33 cellular contexts compared by ENCODE assay signal in the genomic region with DNA sequence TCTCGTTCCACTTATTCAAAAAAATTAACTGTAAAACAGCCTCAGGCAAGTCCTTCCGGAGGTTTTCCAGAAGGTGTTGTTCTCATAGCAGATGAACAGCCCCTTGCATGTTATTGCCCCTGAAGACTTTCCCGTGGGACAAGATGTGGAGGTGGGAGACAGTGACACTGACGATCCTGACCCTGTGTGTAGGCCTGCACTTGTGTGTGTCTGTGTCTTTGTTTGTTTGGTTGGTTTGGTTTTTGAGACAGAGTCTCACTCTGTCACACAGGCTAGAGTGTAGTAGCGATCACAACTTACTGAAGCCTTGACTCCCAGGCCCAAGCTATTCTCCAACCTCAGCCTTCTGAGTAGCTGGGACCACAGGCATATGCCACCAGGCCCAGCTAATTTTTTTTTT. TPM values are rescaled to one million over a fixed set of nuclear protein-coding genes. Genes with fewer than 3 reads are reported as not detected.
"Had no signal": no experiment of that assay in that cellular context is flagged by ENCODE, and none has a peak within 500 bp of the region (broad histone marks: within the 10 kb centered on the region; RNA-seq: fewer than 3 reads in every experiment).

No MANE protein-coding gene starts in this region.

- H3K36me3 Mint-ChIP-seq: activated CD8-positive, alpha-beta memory T cell treated with anti-CD3 and anti-CD28 coated beads, Interleukin-2, amount 10 ng/mL, durations not matched to agents 7 days and 5 days; activated naive CD4-positive, alpha-beta T cell treated with anti-CD3 and anti-CD28 coated beads, Interleukin-2, amount 50 U/mL, for 72 hours had no signal

- H3K27me3 ChIP-seq: adrenal gland, brain microvascular endothelial cell had no signal

- H3K9me3 ChIP-seq: adrenal gland, SJCRH30 had no signal

- H3K4me1 Mint-ChIP-seq: activated CD4-positive, alpha-beta memory T cell treated with anti-CD3 and anti-CD28 coated beads, Interleukin-2, amount 10 ng/mL, durations not matched to agents 7 days and 5 days; activated CD8-positive, alpha-beta memory T cell treated with anti-CD3 and anti-CD28 coated beads, Interleukin-2, amount 10 ng/mL, durations not matched to agents 7 days and 5 days had no signal

- H3K4me3 Mint-ChIP-seq: activated CD4-positive, alpha-beta memory T cell treated with anti-CD3 and anti-CD28 coated beads, Interleukin-2, amount 10 ng/mL, durations not matched to agents 7 days and 5 days; activated CD8-positive, alpha-beta memory T cell treated with anti-CD3 and anti-CD28 coated beads, Interleukin-2, amount 10 ng/mL, durations not matched to agents 7 days and 5 days; activated naive CD4-positive, alpha-beta T cell treated with anti-CD3 and anti-CD28 coated beads for 36 hours; activated T-cell treated with anti-CD3 and anti-CD28 coated beads, Interleukin-2, amount 50 U/mL, for 24 hours; central memory CD8-positive, alpha-beta T cell had no signal

- H3K27ac Mint-ChIP-seq: activated CD4-positive, alpha-beta memory T cell treated with anti-CD3 and anti-CD28 coated beads, Interleukin-2, amount 10 ng/mL, durations not matched to agents 7 days and 5 days; activated CD8-positive, alpha-beta memory T cell treated with anti-CD3 and anti-CD28 coated beads, Interleukin-2, amount 10 ng/mL, durations not matched to agents 7 days and 5 days; activated naive CD4-positive, alpha-beta T cell treated with anti-CD3 and anti-CD28 coated beads for 36 hours; activated naive CD4-positive, alpha-beta T cell treated with anti-CD3 and anti-CD28 coated beads, Interleukin-2, amount 50 U/mL, for 72 hours; activated T-cell treated with anti-CD3 and anti-CD28 coated beads, Interleukin-2, amount 50 U/mL, for 24 hours had no signal

- DNase-seq: activated CD4-positive, alpha-beta memory T cell treated with anti-CD3 and anti-CD28 coated beads, Interleukin-2, amount 10 ng/mL, durations not matched to agents 7 days and 5 days; activated CD4-positive, alpha-beta T cell treated with anti-CD3 and anti-CD28 coated beads for 1 hour; activated CD4-positive, alpha-beta T cell treated with anti-CD3 and anti-CD28 coated beads for 48 hours; activated CD4-positive, CD25-positive, alpha-beta regulatory T cell; activated CD8-positive, alpha-beta memory T cell treated with anti-CD3 and anti-CD28 coated beads for 24 hours; activated CD8-positive, alpha-beta memory T cell treated with anti-CD3 and anti-CD28 coated beads, Interleukin-2, amount 10 ng/mL, durations not matched to agents 7 days and 5 days; activated gamma-delta T cell treated with Interleukin-2 at 50 U/mL for 16 hours; activated naive CD4-positive, alpha-beta T cell treated with anti-CD3 and anti-CD28 coated beads for 36 hours; activated T-cell treated with anti-CD3 and anti-CD28 coated beads, Interleukin-2, amount 50 U/mL, for 24 hours; brain microvascular endothelial cell; Kasumi-1; KG1; MM.1S; MV-4-11; NCI-H1092; NCI-H1436 treated with DMSO at 0.1 percent for 48 hours; NCI-H1694 treated with DMSO at 0.1 percent for 48 hours; NCI-H2029; NCI-H345; NCI-H524 treated with DMSO at 0.1 percent for 48 hours; SHP77; SJCRH30; T1000; WERI-Rb-1 had no signal

- ATAC-seq: activated CD8-positive, alpha-beta memory T cell treated with anti-CD3 and anti-CD28 coated beads, Interleukin-2, amount 10 ng/mL, durations not matched to agents 7 days and 5 days; activated naive CD4-positive, alpha-beta T cell treated with anti-CD3 and anti-CD28 coated beads, Interleukin-2, amount 50 U/mL, for 72 hours; Panc1 had no signal

- H3K27ac ChIP-seq: adrenal gland, brain microvascular endothelial cell, SJCRH30, SK-N-MC, WERI-Rb-1 had no signal

- H3K9me3 Mint-ChIP-seq: activated CD4-positive, alpha-beta memory T cell treated with anti-CD3 and anti-CD28 coated beads, Interleukin-2, amount 10 ng/mL, durations not matched to agents 7 days and 5 days; activated naive CD4-positive, alpha-beta T cell treated with anti-CD3 and anti-CD28 coated beads for 36 hours; activated naive CD4-positive, alpha-beta T cell treated with anti-CD3 and anti-CD28 coated beads, Interleukin-2, amount 50 U/mL, for 72 hours; activated T-cell treated with anti-CD3 and anti-CD28 coated beads, Interleukin-2, amount 50 U/mL, for 24 hours; central memory CD8-positive, alpha-beta T cell had no signal

- H3K4me1 ChIP-seq: adrenal gland, SJCRH30 had no signal

- H3K27me3 Mint-ChIP-seq: activated T-cell treated with anti-CD3 and anti-CD28 coated beads, Interleukin-2, amount 50 U/mL, for 24 hours had no signal

- H3K36me3 ChIP-seq: adrenal gland, brain microvascular endothelial cell, SJCRH30, WERI-Rb-1 had no signal

- H3K4me3 ChIP-seq: adrenal gland, SJCRH30, SK-N-MC had no signal

RNA-seq across cellular contexts. Expression of a gene that starts 12.6 kb away (rescaled TPM):
- total RNA-seq: activated CD4-positive, alpha-beta memory T cell treated with anti-CD3 and anti-CD28 coated beads, Interleukin-2, amount 10 ng/mL, durations not matched to agents 7 days and 5 days; activated CD8-positive, alpha-beta memory T cell treated with anti-CD3 and anti-CD28 coated beads, Interleukin-2, amount 10 ng/mL, durations not matched to agents 7 days and 5 days; activated naive CD4-positive, alpha-beta T cell treated with anti-CD3 and anti-CD28 coated beads for 36 hours; activated naive CD4-positive, alpha-beta T cell treated with anti-CD3 and anti-CD28 coated beads, Interleukin-2, amount 50 U/mL, for 72 hours; adrenal gland; NCI-H460; RPMI7951; SJCRH30; T-helper 1 cell treated with Interleukin-12 subunit alpha and Interleukin-12 subunit beta and Interleukin-4 antibody, amounts not matched to agents 30 ng/mL and 1 ng/mL, for 36 hours; T-helper 2 cell treated with Interferon-gamma antibody and Interleukin-4, amounts not matched to agents 100 ng/mL and 5 ng/mL, for 36 hours had no signal
- polyA plus RNA-seq: adrenal gland had no signal
